In genomic region chr7:96181174-96181573, GRCh38 we compare ENCODE assay signal across 19 cellular contexts.
"Had no signal": no experiment of that assay in that cellular context is flagged by ENCODE, and none has a peak within 500 bp of the region (broad histone marks: within the 10 kb centered on the region; RNA-seq: fewer than 3 reads in every experiment).

No MANE protein-coding gene starts in this region.

- DNase-seq: effector memory CD8-positive, alpha-beta T cell; esophagus squamous epithelium; foreskin keratinocyte; left colon; mucosa of descending colon; naive thymus-derived CD8-positive, alpha-beta T cell; posterior cingulate gyrus; spleen; stimulated activated CD4-positive, alpha-beta T cell treated with anti-CD3 and anti-CD28 coated beads, Interleukin-15, amount 100 ng/mL, for 24 hours; stimulated activated CD4-positive, alpha-beta T cell treated with anti-CD3 and anti-CD28 coated beads, Interleukin-1b, Interleukin-23, amount 100 ng/mL, for 48 hours; stimulated activated CD4-positive, alpha-beta T cell treated with anti-CD3 and anti-CD28 coated beads, Interleukin-4, amount 100 ng/mL, for 24 hours; tibial artery; upper lobe of right lung had no signal

- H3K4me1 Mint-ChIP-seq: naive thymus-derived CD8-positive, alpha-beta T cell; stimulated activated memory B cell treated with anti-CD40 and anti-IgM and Interleukin-4, amounts not matched to agents 10 μg/mL and 1 μg/mL and 100 μg/mL, for 72 hours had no signal

- H3K27me3 Mint-ChIP-seq: dendritic cell treated with granulocyte-macrophage colony-stimulating factor and Interleukin-4, amounts not matched to agents 40 ng/mL and 50 ng/mL, for 4 days; effector memory CD8-positive, alpha-beta T cell; naive thymus-derived CD8-positive, alpha-beta T cell; stimulated activated memory B cell treated with anti-CD40 and anti-IgM and Interleukin-4, amounts not matched to agents 10 μg/mL and 1 μg/mL and 100 μg/mL, for 72 hours; stimulated activated naive CD8-positive, alpha-beta T cell treated with anti-CD3 and anti-CD28 coated beads, Interleukin-15, Interleukin-2, amounts not matched to agents 100 ng/mL and 50 ng/mL, for 24 hours had no signal

- H3K4me1 ChIP-seq: spleen, tibial artery, upper lobe of right lung, vagina had no signal

- H3K27ac ChIP-seq: esophagus squamous epithelium, foreskin keratinocyte, spleen, tibial artery, upper lobe of right lung, vagina had no signal

- H3K27ac Mint-ChIP-seq: dendritic cell treated with granulocyte-macrophage colony-stimulating factor and Interleukin-4, amounts not matched to agents 40 ng/mL and 50 ng/mL, for 4 days; effector memory CD8-positive, alpha-beta T cell; naive thymus-derived CD8-positive, alpha-beta T cell; stimulated activated memory B cell treated with anti-CD40 and anti-IgM and Interleukin-4, amounts not matched to agents 10 μg/mL and 1 μg/mL and 100 μg/mL, for 72 hours; stimulated activated naive CD8-positive, alpha-beta T cell treated with anti-CD3 and anti-CD28 coated beads, Interleukin-15, Interleukin-2, amounts not matched to agents 100 ng/mL and 50 ng/mL, for 24 hours had no signal

- ATAC-seq: effector memory CD8-positive, alpha-beta T cell; foreskin keratinocyte; left colon; mucosa of descending colon; naive thymus-derived CD8-positive, alpha-beta T cell; sciatic nerve; stimulated activated memory B cell treated with anti-CD40 and anti-IgM and Interleukin-4, amounts not matched to agents 10 μg/mL and 1 μg/mL and 100 μg/mL, for 72 hours; upper lobe of right lung had no signal

- H3K9me3 Mint-ChIP-seq: dendritic cell treated with granulocyte-macrophage colony-stimulating factor and Interleukin-4, amounts not matched to agents 40 ng/mL and 50 ng/mL, for 4 days; effector memory CD8-positive, alpha-beta T cell; naive thymus-derived CD8-positive, alpha-beta T cell; neural crest cell; stimulated activated memory B cell treated with anti-CD40 and anti-IgM and Interleukin-4, amounts not matched to agents 10 μg/mL and 1 μg/mL and 100 μg/mL, for 72 hours; stimulated activated naive CD8-positive, alpha-beta T cell treated with anti-CD3 and anti-CD28 coated beads, Interleukin-15, Interleukin-2, amounts not matched to agents 100 ng/mL and 50 ng/mL, for 24 hours had no signal

- H3K27me3 ChIP-seq: esophagus squamous epithelium, foreskin keratinocyte, spleen, tibial artery, upper lobe of right lung, vagina had no signal

- H3K4me3 Mint-ChIP-seq: dendritic cell treated with granulocyte-macrophage colony-stimulating factor and Interleukin-4, amounts not matched to agents 40 ng/mL and 50 ng/mL, for 4 days; effector memory CD8-positive, alpha-beta T cell; naive thymus-derived CD8-positive, alpha-beta T cell; neural crest cell; stimulated activated memory B cell treated with anti-CD40 and anti-IgM and Interleukin-4, amounts not matched to agents 10 μg/mL and 1 μg/mL and 100 μg/mL, for 72 hours; stimulated activated naive CD8-positive, alpha-beta T cell treated with anti-CD3 and anti-CD28 coated beads, Interleukin-15, Interleukin-2, amounts not matched to agents 100 ng/mL and 50 ng/mL, for 24 hours had no signal

- H3K9me3 ChIP-seq: esophagus squamous epithelium, mucosa of descending colon, spleen, tibial artery, upper lobe of right lung, vagina had no signal

- H3K4me3 ChIP-seq: esophagus squamous epithelium, mucosa of descending colon, spleen, tibial artery, upper lobe of right lung, vagina had no signal
